In the genomic region with DNA sequence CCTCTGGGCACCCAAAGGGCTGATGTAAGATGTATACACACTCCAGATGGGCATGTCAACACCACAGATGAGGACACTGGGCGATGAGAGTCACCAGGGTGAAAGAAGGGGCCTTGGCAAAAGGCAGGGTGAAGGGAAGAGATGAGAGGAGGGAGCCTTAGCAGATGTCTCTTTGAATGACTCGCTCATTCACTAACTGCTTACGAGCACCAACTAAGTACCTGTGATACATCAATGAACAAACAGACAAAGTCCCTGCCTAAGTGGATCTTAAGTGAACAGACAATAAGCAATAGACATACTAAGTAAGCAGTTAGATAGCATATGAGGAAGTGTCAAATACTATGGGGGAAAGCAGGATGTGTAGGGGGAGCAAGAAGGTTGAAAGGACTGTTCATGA, we compare ENCODE assay signal across 17 cellular contexts. TPM values are rescaled to one million over a fixed set of nuclear protein-coding genes. Genes with fewer than 3 reads are reported as not detected.
A peak's percentile ranks its signal among the peaks of the same experiment; 100 is the strongest.
DNase-seq lines count a peak whose midpoint lies in the region; ATAC-seq, FAIRE-seq and TF ChIP-seq lines count a peak whose summit lies in the region.
"Had no signal": no experiment of that assay in that cellular context is flagged by ENCODE, and none has a peak within 500 bp of the region (broad histone marks: within the 10 kb centered on the region; RNA-seq: fewer than 3 reads in every experiment).

No MANE protein-coding gene starts in this region.

- intact Hi-C loops in mucosa of descending colon (cut with DNase I, micrococcal nuclease) (no loop called here), posterior vena cava (cut with DNase I) (no loop called here)

- peak; percentile 24 for ATAC-seq in mucosa of descending colon
- ATAC-seq in HG03097 (IDR thresholded peaks at IDR 0.05; ENCODE audit: low FRiP score, unreplicated experiment): no peak
- ATAC-seq: GM12878 had no signal

- H3K4me1 ChIP-seq in mucosa of descending colon (ENCODE audit: low read depth): peaks cover 12% of the 10 kb centered on the region
- H3K4me1 ChIP-seq: BLaER1 treated with 17β-estradiol and CSF1 and Interleukin-3, amounts not matched to agents 10 nM and 100 nM had no signal

- DNase-seq in NCI-H1436 (lab: John Stamatoyannopoulos, UW) (peak; percentile 21), NCI-H1436 treated with DMSO at 0.1 percent for 48 hours (lab: John Stamatoyannopoulos, UW) (no peak), NCI-H774 (lab: John Stamatoyannopoulos, UW) (peak; percentile 11), mucosa of descending colon (no peak), posterior vena cava (ENCODE audit: low spot score) (no peak), urothelium cell line (ENCODE audit: low spot score) (no peak)
- no peak for DNase-seq in stimulated activated CD4-positive, alpha-beta T cell treated with anti-CD3 and anti-CD28 coated beads, Interleukin-4, amount 100 ng/mL, for 24 hours
- DNase-seq: 8988T, DMS79, H9, NCI-H524 had no signal

- no peak for TF ChIP-seq CTCF in mucosa of descending colon (IDR thresholded peaks at IDR 0.05)

- no peak for FAIRE-seq in urothelium cell line (lab: Jason Lieb, UNC)
- FAIRE-seq: GM12878, GM18507 had no signal

- H3K9me3 ChIP-seq in mucosa of descending colon: no peaks in the 10 kb centered on the region
- H3K9me3 ChIP-seq: BLaER1 treated with 17β-estradiol and CSF1 and Interleukin-3, amounts not matched to agents 10 nM and 100 nM; SJSA1 had no signal

- no peaks in the 10 kb centered on the region for H3K36me3 ChIP-seq in mucosa of descending colon (ENCODE audit: low read depth)
- H3K36me3 ChIP-seq: BLaER1 treated with 17β-estradiol and CSF1 and Interleukin-3, amounts not matched to agents 10 nM and 100 nM; SJSA1 had no signal

- no peak overlapping the region for H3K4me3 ChIP-seq in mucosa of descending colon
- H3K4me3 ChIP-seq: BLaER1 treated with 17β-estradiol and CSF1 and Interleukin-3, amounts not matched to agents 10 nM and 100 nM; GM12878; SJSA1 had no signal

RNA-seq across cellular contexts. Expression of a gene that starts 7.5 kb away (rescaled TPM):
- total RNA-seq in mucosa of descending colon (10 to 100 TPM; 29.3 to 51.2 (median 31.8) TPM), posterior vena cava (10 to 100 TPM; 19.3 to 25.7 TPM)
- total RNA-seq: OCI-LY7 had no signal

Comparison
In these comparisons a context has a peak if more than half of its experiments do, and no peak if none do; other contexts are left out.
1. DNase-seq: peak in NCI-H1436 (single experiment) and NCI-H774 (single experiment); none in NCI-H1436 treated with DMSO at 0.1 percent for 48 hours (single experiment), mucosa of descending colon (0 of 3), posterior vena cava (single experiment), stimulated activated CD4-positive, alpha-beta T cell treated with anti-CD3 and anti-CD28 coated beads, Interleukin-4, amount 100 ng/mL, for 24 hours (single experiment) and urothelium cell line (single experiment).